In genomic region chr3:46893146-46893748, GRCh38 we compare ENCODE assay signal across 1 cellular context.
TF ChIP-seq lines count a peak whose summit lies in the region.

No MANE protein-coding gene starts in this region.

TF ChIP-seq in HCT116, 20 proteins besides CTCF, POLR2A, EP300 and RAD21 (continued from another document):
- no peak for TF ChIP-seq REST (IDR thresholded peaks at IDR 0.05; ENCODE audit: low read depth)
- no peak for TF ChIP-seq ATF3 (IDR thresholded peaks at IDR 0.05)
- TF ChIP-seq POLR2AphosphoS5 (IDR thresholded peaks at IDR 0.05; ENCODE audit: low read depth, low read length) = no peak
- no peak for TF ChIP-seq SP1 (IDR thresholded peaks at IDR 0.05; ENCODE audit: low read depth)
- no peak for TF ChIP-seq JUND (IDR thresholded peaks at IDR 0.05)
- TF ChIP-seq MAX (IDR thresholded peaks at IDR 0.05) = no peak
- TF ChIP-seq ZBTB33 (IDR thresholded peaks at IDR 0.05; ENCODE audit: extremely low read depth, insufficient replicate concordance, low read length) = no peak
- TF ChIP-seq ZNF274 (IDR thresholded peaks at IDR 0.05; ENCODE audit: low read depth, low read length) = no peak
- no peak for TF ChIP-seq TCF7L2 (IDR thresholded peaks at IDR 0.05; ENCODE audit: borderline replicate concordance, extremely low read depth, insufficient read depth, insufficient read length)
